Comparison of ENCODE assay signal across 20 cellular contexts in the genomic region with DNA sequence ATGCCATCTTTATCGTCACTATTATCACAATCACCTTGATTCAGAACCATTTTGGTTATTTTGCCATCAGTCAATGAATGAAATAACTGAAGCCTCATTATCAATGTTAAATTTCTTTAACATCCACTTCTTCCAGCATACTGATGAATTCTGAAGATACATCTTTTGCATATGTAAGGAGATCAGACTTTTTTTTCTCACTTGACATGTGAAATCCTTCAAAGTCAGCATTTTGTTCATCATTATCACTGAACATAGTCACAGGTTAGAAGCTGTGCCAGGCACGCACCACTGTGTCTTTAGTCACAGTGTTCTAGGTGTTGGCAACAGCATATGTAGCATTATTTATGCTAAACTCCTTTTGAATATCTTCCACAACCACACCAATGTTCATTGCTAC.
"Had no signal": no experiment of that assay in that cellular context is flagged by ENCODE, and none has a peak within 500 bp of the region (broad histone marks: within the 10 kb centered on the region; RNA-seq: fewer than 3 reads in every experiment).

No MANE protein-coding gene starts in this region.

- H3K27me3 Mint-ChIP-seq: activated CD4-positive, alpha-beta T cell treated with anti-CD3 and anti-CD28 coated beads for 36 hours; activated naive CD8-positive, alpha-beta T cell treated with anti-CD3 and anti-CD28 coated beads for 36 hours had no signal

- H3K36me3 Mint-ChIP-seq: mesothelial cell of epicardium, natural killer cell, WTC11 had no signal

- H3K9me3 Mint-ChIP-seq: activated naive CD8-positive, alpha-beta T cell treated with anti-CD3 and anti-CD28 coated beads for 36 hours; immature natural killer cell; mesothelial cell of epicardium; natural killer cell; WTC11 had no signal

- H3K27me3 ChIP-seq: foreskin keratinocyte, sigmoid colon, upper lobe of left lung had no signal

- H3K27ac ChIP-seq: foreskin keratinocyte, sigmoid colon, upper lobe of left lung had no signal

- H3K4me3 Mint-ChIP-seq: activated CD4-positive, alpha-beta T cell treated with anti-CD3 and anti-CD28 coated beads for 36 hours; activated naive CD8-positive, alpha-beta T cell treated with anti-CD3 and anti-CD28 coated beads for 36 hours; immature natural killer cell; mesothelial cell of epicardium; natural killer cell; WTC11 had no signal

- DNase-seq: activated CD4-positive, alpha-beta T cell treated with anti-CD3 and anti-CD28 coated beads for 36 hours; activated CD4-positive, alpha-beta T cell treated with anti-CD3 and anti-CD28 coated beads, Interleukin-2, amount 50 U/mL, for 4 hours; activated CD8-positive, alpha-beta memory T cell treated with anti-CD3 and anti-CD28 coated beads, Interleukin-2, amount 50 U/mL, for 48 hours; activated naive CD4-positive, alpha-beta T cell treated with Interleukin-2 at 50 U/mL for 16 hours; activated naive CD8-positive, alpha-beta T cell treated with anti-CD3 and anti-CD28 coated beads for 36 hours; activated T-cell treated with anti-CD3 and anti-CD28 coated beads, Interleukin-2, amount 50 U/mL, for 48 hours; cortex of kidney; immature natural killer cell; natural killer cell; posterior cingulate gyrus; sigmoid colon; stimulated activated CD4-positive, alpha-beta T cell treated with anti-CD3 and anti-CD28 coated beads, Interleukin-4, amount 100 ng/mL, for 24 hours; stimulated activated naive CD4-positive, alpha-beta T cell treated with Interleukin-2 at 50 U/mL for 16 hours; T-helper 1 cell; upper lobe of left lung had no signal

- H3K36me3 ChIP-seq: sigmoid colon, upper lobe of left lung had no signal

- ATAC-seq: activated CD4-positive, alpha-beta T cell treated with anti-CD3 and anti-CD28 coated beads for 36 hours; left lobe of liver; natural killer cell; WTC11 had no signal

- H3K4me3 ChIP-seq: lung, sigmoid colon, upper lobe of left lung had no signal

- H3K4me1 ChIP-seq: sigmoid colon, upper lobe of left lung had no signal

- H3K27ac Mint-ChIP-seq: activated CD4-positive, alpha-beta T cell treated with anti-CD3 and anti-CD28 coated beads for 36 hours; activated naive CD8-positive, alpha-beta T cell treated with anti-CD3 and anti-CD28 coated beads for 36 hours; mesothelial cell of epicardium; WTC11 had no signal

- H3K9me3 ChIP-seq: sigmoid colon, upper lobe of left lung had no signal
